Comparison of ENCODE assay signal across 9 cellular contexts in the genomic region with DNA sequence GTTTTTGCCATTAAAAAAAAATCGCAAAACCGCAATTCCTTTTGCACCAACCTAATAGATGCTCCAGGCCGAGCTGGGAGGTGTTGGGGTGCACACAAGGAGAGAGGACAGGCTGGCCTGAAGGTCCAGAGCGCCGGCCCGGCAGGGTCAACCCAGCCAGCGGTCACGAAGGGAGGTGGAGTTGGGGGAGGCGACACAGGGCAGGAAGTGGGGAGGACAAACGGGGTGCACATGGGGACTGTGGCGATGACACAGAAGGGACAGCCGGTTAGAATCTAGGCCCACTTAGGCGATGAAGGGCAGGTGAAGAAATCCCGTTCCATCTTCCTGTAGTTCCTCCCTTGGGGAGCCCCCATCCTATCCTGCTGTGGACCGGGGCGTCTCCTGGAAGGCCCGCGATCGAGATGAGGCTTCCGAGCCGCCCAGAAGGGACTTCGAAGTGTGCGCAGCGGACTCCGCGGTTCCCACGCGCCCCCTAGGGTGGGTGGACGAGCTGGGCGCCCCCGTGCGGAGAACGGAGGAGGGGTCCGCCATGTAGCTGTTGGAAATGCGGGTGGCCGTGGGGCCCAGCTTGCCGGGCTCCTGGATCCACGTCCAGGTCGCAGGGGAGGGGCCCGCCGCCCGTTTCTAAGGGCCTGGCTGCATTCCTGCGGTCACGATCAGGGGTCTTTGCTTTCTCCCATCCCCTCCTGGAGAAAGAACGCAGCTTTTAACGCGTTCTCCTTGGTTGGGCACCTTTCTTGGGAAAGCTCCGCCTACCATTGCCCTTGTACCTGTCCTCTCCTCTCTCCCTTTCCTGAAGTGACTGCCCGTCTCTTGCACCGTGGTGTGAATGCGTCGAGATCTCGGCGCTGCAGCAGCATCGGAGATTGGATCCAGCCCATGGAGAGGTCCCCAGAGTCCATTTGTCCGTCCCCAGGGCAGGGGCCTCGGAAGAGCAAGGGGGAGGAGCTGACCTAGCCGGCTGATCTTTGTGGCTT. TPM values are rescaled to one million over a fixed set of nuclear protein-coding genes. Genes with fewer than 3 reads are reported as not detected.
DNase-seq lines count a peak whose midpoint lies in the region; ATAC-seq and TF ChIP-seq lines count a peak whose summit lies in the region.
"Had no signal": no experiment of that assay in that cellular context is flagged by ENCODE, and none has a peak within 500 bp of the region (broad histone marks: within the 10 kb centered on the region; RNA-seq: fewer than 3 reads in every experiment).

No MANE protein-coding gene starts in this region.

- no peaks in the 10 kb centered on the region for H4K20me1 ChIP-seq in GM23338 (replicated peaks; ENCODE audit: insufficient read depth)

- peak overlapping the region; percentile 98 for H2AFZ ChIP-seq in GM23338

- no peaks in the 10 kb centered on the region for H3K9me2 ChIP-seq in GM23338 (ENCODE audit: insufficient read depth)

- no peak overlapping the region for H3K27ac Mint-ChIP-seq in GM23338

- TF ChIP-seq CTCF in GM23338 (conservative IDR thresholded peaks at IDR 0.05; ENCODE audit: low read depth in 2 of 2) (peak; percentile 63 to 77), right atrium auricular region (IDR thresholded peaks at IDR 0.05) (peak in 1 of 2 donors; percentile 42)

- no peaks in the 10 kb centered on the region for H3K79me2 ChIP-seq in GM23338 (replicated peaks; ENCODE audit: insufficient read depth)

- H3F3A ChIP-seq in GM23338 (replicated peaks; ENCODE audit: low read depth): no peaks in the 10 kb centered on the region

- peak overlapping the region; percentile 92 for H3K4me2 ChIP-seq in GM23338

- H3K4me1 Mint-ChIP-seq in GM23338: peaks cover 2% of the 10 kb centered on the region; the same call in 1 of the 3 replicates

- H3K27ac ChIP-seq in GM23338 (ENCODE audit: low read depth): no peak overlapping the region
- H3K27ac ChIP-seq in right atrium auricular region: no peak overlapping the region

- H3K36me3 ChIP-seq in GM23338 (ENCODE audit: insufficient read depth) (no peaks in the 10 kb centered on the region), right atrium auricular region (no peaks in the 10 kb centered on the region)

- ATAC-seq in GM23338 (peak; percentile 91), HG03108 (IDR thresholded peaks at IDR 0.05; ENCODE audit: unreplicated experiment) (no peak)
- ATAC-seq: left colon had no signal

- H3K4me1 ChIP-seq in GM23338 (ENCODE audit: insufficient read depth) (peaks cover 5% of the 10 kb centered on the region; the same call in 1 of the 2 replicates), right atrium auricular region (peaks cover 0 to 10% of the 10 kb centered on the region in 2 donors)

- peaks cover 11% of the 10 kb centered on the region; the same call in 1 of the 2 replicates for H3K27me3 ChIP-seq in GM23338 (ENCODE audit: insufficient read depth)
- H3K27me3 ChIP-seq in right atrium auricular region: no peaks in the 10 kb centered on the region

- peaks cover 2% of the 10 kb centered on the region; the same call in 2 of the 3 replicates for H3K9me3 Mint-ChIP-seq in GM23338

- H3K36me3 Mint-ChIP-seq in GM23338 (ENCODE audit: low read depth): no peaks in the 10 kb centered on the region

- peaks cover 8% of the 10 kb centered on the region for H3K27me3 Mint-ChIP-seq in GM23338 (ENCODE audit: insufficient read depth, low read depth, poor library complexity)

- peak overlapping the region; percentile 74; the same call in 2 of the 3 replicates for H3K4me3 Mint-ChIP-seq in GM23338

- DNase-seq in GM23338 (ENCODE audit: low spot score) (peak; percentile 66), activated gamma-delta T cell (lab: John Stamatoyannopoulos, UW) (peak; percentile 8), right atrium auricular region (ENCODE audit: low spot score) (no peak), GOT3 (lab: John Stamatoyannopoulos, UW) (no peak), 8988T (no peak), GM19238 (ENCODE audit: insufficient read length, low spot score) (no peak)
- peak; percentile 13 for DNase-seq in stimulated activated CD4-positive, alpha-beta T cell treated with anti-CD3 and anti-CD28 coated beads, Interleukin-2, amount 100 ng/mL, for 4 hours (ENCODE audit: low read depth)

- H3K9me3 ChIP-seq in right atrium auricular region: no peaks in the 10 kb centered on the region

- H3K4me3 ChIP-seq in GM23338: peak overlapping the region; percentile 74
- H3K4me3 ChIP-seq in right atrium auricular region: peak overlapping the region; percentile 17 to 31

TF ChIP-seq in GM23338, 12 proteins besides CTCF, POLR2A, EP300 and RAD21:
- TF ChIP-seq, protein P1, sequence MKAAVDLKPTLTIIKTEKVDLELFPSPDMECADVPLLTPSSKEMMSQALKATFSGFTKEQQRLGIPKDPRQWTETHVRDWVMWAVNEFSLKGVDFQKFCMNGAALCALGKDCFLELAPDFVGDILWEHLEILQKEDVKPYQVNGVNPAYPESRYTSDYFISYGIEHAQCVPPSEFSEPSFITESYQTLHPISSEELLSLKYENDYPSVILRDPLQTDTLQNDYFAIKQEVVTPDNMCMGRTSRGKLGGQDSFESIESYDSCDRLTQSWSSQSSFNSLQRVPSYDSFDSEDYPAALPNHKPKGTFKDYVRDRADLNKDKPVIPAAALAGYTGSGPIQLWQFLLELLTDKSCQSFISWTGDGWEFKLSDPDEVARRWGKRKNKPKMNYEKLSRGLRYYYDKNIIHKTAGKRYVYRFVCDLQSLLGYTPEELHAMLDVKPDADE (IDR thresholded peaks at IDR 0.05): no peak

RNA-seq across cellular contexts. Expression of a gene that starts 17.0 kb away (rescaled TPM):
- 37.6 and 57.6 TPM in 2 replicates for total RNA-seq in GM23338 (2014; rRNA removed; shearing (Covaris generic))
- 123 and 128 TPM in 2 replicates for polyA plus RNA-seq in GM23338 (2016; fragmentation: Nextera tagmentation; extraction: Ambion mirVana)
- total RNA-seq in right atrium auricular region: 10 to 100 TPM; 25.7 to 31.3 TPM

Comparison
In these comparisons a context has a peak if more than half of its experiments do, and no peak if none do; other contexts are left out.
1. DNase-seq: peak in GM23338 (single experiment), activated gamma-delta T cell (single experiment) and stimulated activated CD4-positive, alpha-beta T cell treated with anti-CD3 and anti-CD28 coated beads, Interleukin-2, amount 100 ng/mL, for 4 hours (single experiment); none in right atrium auricular region (single experiment), GOT3 (single experiment), 8988T (single experiment) and GM19238 (single experiment).